ENCODE assay signal across 1 cellular context in the genomic region with DNA sequence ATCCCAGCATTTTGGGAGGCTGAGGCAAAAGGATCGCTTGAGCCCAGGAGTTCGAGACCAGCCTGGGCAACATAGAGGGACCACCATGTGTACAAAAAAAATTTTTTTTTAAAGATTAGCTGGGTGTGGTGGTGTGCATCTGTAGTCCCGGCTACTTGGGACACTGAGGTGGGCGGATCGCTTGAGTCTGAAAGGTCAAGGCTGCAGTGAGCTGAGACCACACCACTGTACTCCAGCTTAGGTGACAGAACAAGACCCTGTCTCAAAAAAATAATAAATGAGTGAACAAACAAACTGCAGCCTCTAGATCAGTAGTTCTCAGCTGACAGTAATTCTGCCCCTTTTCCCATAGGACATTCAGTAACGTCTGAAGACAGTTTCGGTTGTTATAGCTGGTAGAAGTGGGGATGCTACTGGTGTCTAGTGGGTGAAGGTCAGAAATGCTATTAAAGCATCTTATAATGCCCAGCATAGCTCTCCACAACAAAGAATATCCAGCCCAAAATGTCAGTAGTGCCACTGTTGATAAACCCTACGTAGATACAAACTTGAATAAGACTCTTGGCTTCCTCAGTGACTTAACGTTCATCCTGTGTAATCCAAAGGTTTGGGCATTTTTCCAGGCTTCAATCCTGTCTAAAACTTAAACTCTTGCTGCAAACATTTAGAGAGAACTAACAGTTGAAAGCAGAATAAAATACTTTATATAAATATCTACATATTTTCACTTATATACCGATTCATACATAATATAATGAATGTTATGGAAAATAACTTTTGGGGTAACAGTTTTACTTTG.
TF ChIP-seq lines count a peak whose summit lies in the region.

No MANE protein-coding gene starts in this region.

TF ChIP-seq in GM12878, 131 proteins besides CTCF, POLR2A, EP300 and RAD21:
- TF ChIP-seq POLR2AphosphoS5 (IDR thresholded peaks at IDR 0.05; ENCODE audit: low read length), result peak; percentile 58; the same call in 1 of the 2 replicates
- TF ChIP-seq NR2C1 (IDR thresholded peaks at IDR 0.05), result no peak
TF ChIP-seq in GM12878: peak in this region for 1.
